In genomic region chr4:40121515-40121914, GRCh38 we compare ENCODE assay signal across 1 cellular context.
TF ChIP-seq lines count a peak whose summit lies in the region.

No MANE protein-coding gene starts in this region.

TF ChIP-seq in GM12878, 131 proteins besides CTCF, POLR2A, EP300 and RAD21 (continued from another document):
- peak; percentile 55 for TF ChIP-seq PBX3 (IDR thresholded peaks at IDR 0.05; ENCODE audit: insufficient replicate concordance, low read depth, low read length)
- TF ChIP-seq E2F8 (IDR thresholded peaks at IDR 0.05; ENCODE audit: low read depth, partially characterized antibody): no peak
- no peak for TF ChIP-seq ATF7 (IDR thresholded peaks at IDR 0.05; ENCODE audit: low read depth)
- peak in 1 of 2 experiments; percentile 89; a peak in 2 of 4 replicates for TF ChIP-seq ETV6 (conservative IDR thresholded peaks at IDR 0.05 in 1 of 2, IDR thresholded peaks at IDR 0.05 in 1 of 2; ENCODE audit: borderline replicate concordance in 1 of 2, low read depth in 1 of 2)
- TF ChIP-seq EGR1 (IDR thresholded peaks at IDR 0.05; ENCODE audit: borderline replicate concordance in 1 of 2, low read depth in 2 of 2, low read length in 2 of 2): no peak
- TF ChIP-seq SRF (IDR thresholded peaks at IDR 0.05; ENCODE audit: low read depth in 2 of 2, low read length in 2 of 2): no peak
- TF ChIP-seq ATF3 (IDR thresholded peaks at IDR 0.05; ENCODE audit: borderline replicate concordance, extremely low read depth, low read depth, low read length): no peak
- no peak for TF ChIP-seq KLF5 (IDR thresholded peaks at IDR 0.05; ENCODE audit: partially characterized antibody)
- 0 out of 2 replicates have a peak, but pooled peaks have one; percentile 22 for TF ChIP-seq CREM (IDR thresholded peaks at IDR 0.05; ENCODE audit: low read depth)
- no peak for TF ChIP-seq HSF1 (IDR thresholded peaks at IDR 0.05; ENCODE audit: low read depth, low read length)
- peak; percentile 49; the same call in 1 of the 2 replicates for TF ChIP-seq CREB1 (IDR thresholded peaks at IDR 0.05; ENCODE audit: low read depth)
- TF ChIP-seq PKNOX1 (IDR thresholded peaks at IDR 0.05): peak; percentile 65
- no peak for TF ChIP-seq NFYA (IDR thresholded peaks at IDR 0.05; ENCODE audit: borderline replicate concordance, low read depth, low read length)
- no peak for TF ChIP-seq MTA2 (IDR thresholded peaks at IDR 0.05; ENCODE audit: low read depth)
- TF ChIP-seq CUX1 (IDR thresholded peaks at IDR 0.05; ENCODE audit: insufficient replicate concordance, low read depth, low read length): no peak
